In the genomic region with DNA sequence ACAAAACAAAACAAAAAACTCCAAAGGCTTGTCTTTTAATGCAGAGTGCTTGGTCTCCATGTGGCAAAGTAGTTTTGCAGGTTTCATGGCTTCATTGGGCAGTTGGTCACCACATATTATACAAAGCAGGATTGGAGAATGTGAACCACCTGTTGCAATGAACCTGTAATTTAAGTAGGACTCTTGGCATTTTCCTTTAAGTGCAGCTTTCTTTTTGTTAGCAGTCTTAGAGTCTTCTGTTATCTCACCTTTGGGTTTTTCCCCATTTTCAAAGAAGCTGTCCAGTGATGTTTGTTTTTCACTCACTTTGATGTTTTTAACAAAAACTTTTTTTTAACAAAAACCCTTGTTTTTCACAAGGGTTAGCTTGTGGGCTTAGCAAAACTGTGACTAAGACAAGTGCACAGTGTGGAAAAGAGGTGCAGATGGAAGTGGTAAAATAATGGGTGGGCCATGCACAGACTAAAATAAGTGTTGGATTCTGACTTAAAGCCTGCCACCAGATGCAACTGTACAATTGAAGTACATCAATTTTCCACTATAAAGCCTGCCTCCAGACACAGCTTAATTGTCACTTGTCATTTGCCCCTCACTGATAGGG, we compare ENCODE assay signal across 18 cellular contexts. TPM values are rescaled to one million over a fixed set of nuclear protein-coding genes. Genes with fewer than 3 reads are reported as not detected.
"Had no signal": no experiment of that assay in that cellular context is flagged by ENCODE, and none has a peak within 500 bp of the region (broad histone marks: within the 10 kb centered on the region; RNA-seq: fewer than 3 reads in every experiment).

No MANE protein-coding gene starts in this region.

- H3K9me3 ChIP-seq: esophagus squamous epithelium, sigmoid colon, testis, upper lobe of right lung had no signal

- H3K36me3 ChIP-seq: cardiac muscle cell, esophagus squamous epithelium, sigmoid colon, upper lobe of right lung had no signal

- H3K4me3 Mint-ChIP-seq: stimulated activated naive CD8-positive, alpha-beta T cell treated with anti-CD3 and anti-CD28 coated beads, Interleukin-15, Interleukin-2, amounts not matched to agents 100 ng/mL and 50 ng/mL, for 24 hours; WTC11 had no signal

- H3K27me3 ChIP-seq: cardiac muscle cell, esophagus squamous epithelium, sigmoid colon, testis, upper lobe of right lung had no signal

- H3K27ac ChIP-seq: cardiac muscle cell, sigmoid colon, testis, upper lobe of right lung had no signal

- DNase-seq: activated effector memory CD4-positive, alpha-beta T cell treated with Interleukin-2 at 50 U/mL for 16 hours; esophagus squamous epithelium; head of caudate nucleus; mesenchymal stem cell; sigmoid colon; stimulated activated CD4-positive, alpha-beta T cell treated with anti-CD3 and anti-CD28 coated beads, Interleukin-12 subunit alpha, Interleukin-12 subunit beta, amount 100 ng/mL, for 4 hours; stimulated activated CD4-positive, alpha-beta T cell treated with anti-CD3 and anti-CD28 coated beads, Interleukin-2, amount 100 ng/mL, for 48 hours; testis; upper lobe of right lung had no signal

- H3K9me3 Mint-ChIP-seq: stimulated activated naive CD8-positive, alpha-beta T cell treated with anti-CD3 and anti-CD28 coated beads, Interleukin-15, Interleukin-2, amounts not matched to agents 100 ng/mL and 50 ng/mL, for 24 hours; WTC11 had no signal

- ATAC-seq: left lobe of liver, upper lobe of right lung, WTC11 had no signal

- H3K4me3 ChIP-seq: cardiac muscle cell, esophagus squamous epithelium, sigmoid colon, testis, upper lobe of right lung had no signal

- H3K27ac Mint-ChIP-seq: stimulated activated naive CD8-positive, alpha-beta T cell treated with anti-CD3 and anti-CD28 coated beads, Interleukin-15, Interleukin-2, amounts not matched to agents 100 ng/mL and 50 ng/mL, for 24 hours; WTC11 had no signal

- FAIRE-seq: astrocyte, endometrium had no signal

- H3K27me3 Mint-ChIP-seq: stimulated activated naive CD8-positive, alpha-beta T cell treated with anti-CD3 and anti-CD28 coated beads, Interleukin-15, Interleukin-2, amounts not matched to agents 100 ng/mL and 50 ng/mL, for 24 hours had no signal

RNA-seq across cellular contexts. Expression of a gene that starts 57.8 kb away (rescaled TPM):
- total RNA-seq: astrocyte, esophagus squamous epithelium, left lobe of liver, osteoblast, pulmonary artery endothelial cell, sigmoid colon, SK-MEL-5, testis, upper lobe of right lung, WTC11 had no signal
- polyA plus RNA-seq: sigmoid colon had no signal
